In the genomic region with DNA sequence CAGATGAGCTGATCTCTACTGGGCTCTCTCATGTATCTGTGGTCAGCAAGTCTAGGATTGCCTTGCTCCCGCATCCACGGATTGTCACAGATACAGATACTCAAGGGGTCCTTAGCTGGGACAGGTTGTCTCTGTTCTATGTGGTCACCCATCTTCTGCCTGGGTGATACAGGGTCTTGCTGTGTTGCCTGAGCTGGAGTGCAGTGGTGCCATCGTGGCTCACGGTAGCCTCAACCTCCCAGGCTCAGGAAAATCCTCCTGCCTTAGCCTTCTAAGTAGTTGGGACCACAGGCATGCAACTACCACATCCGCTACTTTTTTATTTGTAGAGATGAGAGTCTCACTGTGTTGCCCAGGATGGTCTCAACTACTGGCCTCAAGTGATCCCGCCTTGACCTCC, we compare ENCODE assay signal across 20 cellular contexts.
"Had no signal": no experiment of that assay in that cellular context is flagged by ENCODE, and none has a peak within 500 bp of the region (broad histone marks: within the 10 kb centered on the region; RNA-seq: fewer than 3 reads in every experiment).

No MANE protein-coding gene starts in this region.

- DNase-seq: activated CD4-positive, alpha-beta T cell treated with anti-CD3 and anti-CD28 coated beads for 48 hours; activated CD4-positive, alpha-beta T cell treated with anti-CD3 and anti-CD28 coated beads, Interleukin-2, amount 50 U/mL, for 4 hours; activated CD4-positive, CD25-positive, alpha-beta regulatory T cell treated with anti-CD3 and anti-CD28 coated beads, Interleukin-2, amount 50 U/mL, for 72 hours; activated CD8-positive, alpha-beta T cell treated with anti-CD3 and anti-CD28 coated beads, Interleukin-2, amount 10 ng/mL, durations not matched to agents 7 days and 5 days; activated effector memory CD4-positive, alpha-beta T cell treated with anti-CD3 and anti-CD28 coated beads, Interleukin-2, amount 50 U/mL, for 16 hours; activated naive CD4-positive, alpha-beta T cell treated with Interleukin-2 at 50 U/mL for 16 hours; activated naive CD8-positive, alpha-beta T cell treated with anti-CD3 and anti-CD28 coated beads for 36 hours; activated T-cell treated with anti-CD3 and anti-CD28 coated beads, Interleukin-2, amount 50 U/mL, for 4 hours; cerebellar nuclear complex; MG63; MV-4-11; NCI-H1092 treated with DMSO at 0.1 percent for 48 hours; NCI-H1417 treated with DMSO at 0.1 percent for 48 hours; NCI-H1694; NCI-H2029 treated with DMSO at 0.1 percent for 48 hours; NCI-H510A treated with DMSO at 0.1 percent for 48 hours; NCI-H69; NK-92 treated with Interleukin-12 subunit alpha and Interleukin-12 subunit beta, amount 100 ng/mL, for 24 hours; PC-3; SHP77 treated with DMSO at 0.1 percent for 48 hours had no signal

- H3K4me3 ChIP-seq: MG63 had no signal

- H3K36me3 ChIP-seq: MG63 had no signal

- H3K9me3 ChIP-seq: MG63 had no signal

- H3K27me3 ChIP-seq: MG63 had no signal
